In the genomic region with DNA sequence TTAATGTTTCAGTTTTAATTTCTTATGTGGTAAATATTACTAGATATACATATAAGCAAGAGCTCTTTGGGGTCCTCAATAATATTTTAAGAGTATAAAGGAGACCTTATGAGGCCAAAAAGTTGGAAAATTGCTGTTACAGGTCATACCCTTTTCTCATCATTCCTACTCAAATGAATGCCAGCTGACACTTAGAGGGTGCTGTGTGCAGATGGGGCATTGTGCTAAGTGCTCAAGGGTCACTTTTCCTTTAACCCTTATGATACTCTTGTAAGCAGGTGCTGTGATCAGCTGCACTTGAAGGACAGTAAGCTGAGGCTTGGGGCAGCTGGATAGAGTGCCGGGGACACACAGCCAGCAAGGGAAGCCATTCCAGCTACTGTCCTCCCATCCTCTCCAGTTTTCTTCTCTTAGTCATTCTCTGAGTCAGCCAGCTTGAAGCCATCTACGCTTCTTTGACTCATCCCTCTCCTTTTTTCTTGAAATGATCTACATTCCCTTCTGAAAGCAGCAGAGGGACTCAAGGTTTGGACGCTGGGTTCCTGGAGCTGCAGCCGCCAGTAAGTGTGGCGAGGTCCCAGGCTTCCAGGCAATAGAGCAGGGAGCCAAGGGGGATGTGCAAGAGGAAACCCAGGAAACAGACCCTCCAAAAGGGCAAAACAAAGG, we compare ENCODE assay signal across 13 cellular contexts. TPM values are rescaled to one million over a fixed set of nuclear protein-coding genes. Genes with fewer than 3 reads are reported as not detected.
A peak's percentile ranks its signal among the peaks of the same experiment; 100 is the strongest.
DNase-seq lines count a peak whose midpoint lies in the region; ATAC-seq, FAIRE-seq and TF ChIP-seq lines count a peak whose summit lies in the region.
"Had no signal": no experiment of that assay in that cellular context is flagged by ENCODE, and none has a peak within 500 bp of the region (broad histone marks: within the 10 kb centered on the region; RNA-seq: fewer than 3 reads in every experiment).

No MANE protein-coding gene starts in this region.

- 58% methylated on average over 5 of the region's 5 CpGs for WGBS in esophagus muscularis mucosa
- 15% methylated on average over 5 of the region's 5 CpGs for WGBS in smooth muscle cell (ENCODE audit: low lambda C conversion rate)

- peaks cover 7% of the 10 kb centered on the region for H3K4me1 Mint-ChIP-seq in MCF 10A (ENCODE audit: insufficient read depth, unreplicated experiment)

- H3K4me3 ChIP-seq in breast epithelium (no peak overlapping the region), esophagus muscularis mucosa (no peak overlapping the region), smooth muscle cell (no peak overlapping the region)

- H3K9ac ChIP-seq in smooth muscle cell (ENCODE audit: low read depth): no peak overlapping the region

- H3K27ac ChIP-seq in breast epithelium (no peak overlapping the region), esophagus muscularis mucosa (replicated peaks in 1 of 4) (no peak overlapping the region), smooth muscle cell (ENCODE audit: low read depth) (peak overlapping the region; percentile 55)

- no peak overlapping the region for H2AFZ ChIP-seq in smooth muscle cell (ENCODE audit: low read depth)

- H3K4me2 ChIP-seq in smooth muscle cell: peak overlapping the region; percentile 49

- BruUV-seq in MCF 10A (replicated peaks; lab: Mats Ljungman, UMichigan): no TSS peak

- H3K4me3 Mint-ChIP-seq in MCF 10A (ENCODE audit: unreplicated experiment): peak overlapping the region; percentile 46
- H3K4me3 Mint-ChIP-seq: CD8-positive, alpha-beta T cell; T-cell had no signal

- H3F3A ChIP-seq in smooth muscle cell (ENCODE audit: low read depth): peaks cover 16% of the 10 kb centered on the region

- TF ChIP-seq CTCF in MCF 10A (IDR thresholded peaks at IDR 0.05; ENCODE audit: unreplicated experiment) (peak; percentile 35), breast epithelium (IDR thresholded peaks at IDR 0.05) (no peak), esophagus muscularis mucosa (IDR thresholded peaks at IDR 0.05) (no peak), smooth muscle cell (IDR thresholded peaks at IDR 0.05; ENCODE audit: borderline replicate concordance, insufficient read depth, poor library complexity, severe bottlenecking) (peak; percentile 11)

- POLR2A ChIA-PET in MCF 10A (lab: Yijun Ruan, JAX): interaction anchor here (0.9 to 1.5 kb wide), 4 partner anchors 19 to 223 kb away, joined by 3 to 6 read pairs (median 3); partner anchors contain the start of genes CCNYL1 and CREB1

- no peak for ATAC-seq in GM18519 (IDR thresholded peaks at IDR 0.05; ENCODE audit: low FRiP score, unreplicated experiment)
- ATAC-seq in HG03457 (IDR thresholded peaks at IDR 0.05; ENCODE audit: unreplicated experiment): no peak
- ATAC-seq: CD8-positive, alpha-beta T cell; T-cell had no signal

- no peaks in the 10 kb centered on the region for H3K27me3 ChIP-seq in breast epithelium
- no peaks in the 10 kb centered on the region for H3K27me3 ChIP-seq in esophagus muscularis mucosa
- peaks cover 4% of the 10 kb centered on the region for H3K27me3 ChIP-seq in smooth muscle cell (ENCODE audit: low read depth)

- no peaks in the 10 kb centered on the region for H3K27me3 Mint-ChIP-seq in MCF 10A (ENCODE audit: insufficient read depth, unreplicated experiment)
- H3K27me3 Mint-ChIP-seq: T-cell had no signal

- H3K36me3 ChIP-seq in breast epithelium: no peaks in the 10 kb centered on the region
- no peaks in the 10 kb centered on the region for H3K36me3 ChIP-seq in esophagus muscularis mucosa
- H3K36me3 ChIP-seq in smooth muscle cell (ENCODE audit: low read depth): no peaks in the 10 kb centered on the region

- FAIRE-seq in RCC 7860 (lab: Jason Lieb, UNC): peak; percentile 94
- FAIRE-seq: H1 had no signal

- intact Hi-C loops in MCF 10A (cut with micrococcal nuclease): loop anchor here (1.0 to 5.0 kb wide), 3 partner anchors 42 to 245 kb away; partner anchors contain the start of gene CREB1
- intact Hi-C loops in breast epithelium (cut with DNase I; ENCODE audit: low total_unique reads): loop anchor here (10.0 kb wide), 1 partner anchor 693 kb away; no protein-coding TSS in a partner anchor
- intact Hi-C loops in esophagus muscularis mucosa (cut with DNase I): no loop called here

- no peaks in the 10 kb centered on the region for H3K36me3 Mint-ChIP-seq in MCF 10A (ENCODE audit: insufficient read depth, unreplicated experiment)
- H3K36me3 Mint-ChIP-seq: CD8-positive, alpha-beta T cell had no signal

- H3K9me3 ChIP-seq in breast epithelium (no peaks in the 10 kb centered on the region), esophagus muscularis mucosa (no peaks in the 10 kb centered on the region), smooth muscle cell (replicated peaks; ENCODE audit: low read depth) (no peaks in the 10 kb centered on the region)

- peak; percentile 75 for DNase-seq in MCF 10A (ENCODE audit: unreplicated experiment)
- DNase-seq in breast epithelium (ENCODE audit: low spot score in 2 of 2): no peak
- DNase-seq in RCC 7860 (ENCODE audit: low spot score): peak; percentile 92
- DNase-seq in esophagus muscularis mucosa (ENCODE audit: extremely low spot score): peak; percentile 31
- no peak for DNase-seq in smooth muscle cell (lab: John Stamatoyannopoulos, UW; ENCODE audit: unreplicated experiment)
- DNase-seq in activated gamma-delta T cell treated with Interleukin-2 at 50 U/mL for 16 hours: no peak
- DNase-seq: CD8-positive, alpha-beta T cell; cortex of kidney; NCI-H1694 treated with DMSO at 0.1 percent for 48 hours; T-cell had no signal

- no peaks in the 10 kb centered on the region for H3K79me2 ChIP-seq in smooth muscle cell (ENCODE audit: low read depth)

- H3K4me1 ChIP-seq in breast epithelium (no peaks in the 10 kb centered on the region), esophagus muscularis mucosa (peaks cover 12 to 23% (median 18%) of the 10 kb centered on the region in 4 donors), smooth muscle cell (ENCODE audit: low read depth) (no peaks in the 10 kb centered on the region)

- TF ChIP-seq POLR2A in breast epithelium (IDR thresholded peaks at IDR 0.05): no peak
- no peak for TF ChIP-seq POLR2A in esophagus muscularis mucosa (IDR thresholded peaks at IDR 0.05; ENCODE audit: low read depth)

- peak overlapping the region; percentile 59 for H3K27ac Mint-ChIP-seq in MCF 10A (ENCODE audit: low read depth, unreplicated experiment)
- H3K27ac Mint-ChIP-seq: CD8-positive, alpha-beta T cell; T-cell had no signal

- TF ChIP-seq EP300 in esophagus muscularis mucosa (IDR thresholded peaks at IDR 0.05): no peak

- CTCF ChIA-PET in MCF 10A (lab: Yijun Ruan, JAX): interaction anchor here (0.5 to 1.4 kb wide), 6 partner anchors 11 to 254 kb away, joined by 3 to 10 read pairs (median 4); no protein-coding TSS in a partner anchor

- no peaks in the 10 kb centered on the region for H3K9me3 Mint-ChIP-seq in MCF 10A (ENCODE audit: unreplicated experiment)
- H3K9me3 Mint-ChIP-seq: CD8-positive, alpha-beta T cell; T-cell had no signal

- no peaks in the 10 kb centered on the region for H4K20me1 ChIP-seq in smooth muscle cell (ENCODE audit: low read depth)

RNA-seq across cellular contexts. Expression of gene CREB1, which starts 42.0 kb away (rescaled TPM):
- 54.6 and 71.3 TPM in 2 replicates for total RNA-seq in MCF 10A (2022)
- total RNA-seq in breast epithelium: 10 to 100 TPM; 45.6 to 81.5 (median 54.1) TPM
- 10 to 100 TPM; 31.1 to 51.5 (median 43.3) TPM for total RNA-seq in esophagus muscularis mucosa
- total RNA-seq in smooth muscle cell: 41.1 and 67.6 TPM in 2 replicates
- polyA plus RNA-seq in smooth muscle cell: 19.0 and 23.8 TPM in 2 replicates

Comparison
In these comparisons a context has a peak if more than half of its experiments do, and no peak if none do; other contexts are left out.
1. DNase-seq: peak in MCF 10A (single experiment), RCC 7860 (single experiment) and esophagus muscularis mucosa (single experiment); none in breast epithelium (0 of 2), smooth muscle cell (single experiment) and activated gamma-delta T cell treated with Interleukin-2 at 50 U/mL for 16 hours (single experiment).
2. CTCF ChIP-seq: peak in MCF 10A (single experiment) and smooth muscle cell (single experiment); none in breast epithelium (0 of 3) and esophagus muscularis mucosa (0 of 3).